In genomic region chr2:26347286-26347865, GRCh38 we compare ENCODE assay signal across 8 cellular contexts. TPM values are rescaled to one million over a fixed set of nuclear protein-coding genes. Genes with fewer than 3 reads are reported as not detected.
DNase-seq lines count a peak whose midpoint lies in the region; ATAC-seq and TF ChIP-seq lines count a peak whose summit lies in the region.

No MANE protein-coding gene starts in this region.

- peaks cover 4% of the 10 kb centered on the region for H3K36me3 Mint-ChIP-seq in progenitor cell of endocrine pancreas (ENCODE audit: insufficient read depth)

- no peak for DNase-seq in GM12864 (ENCODE audit: low read depth)
- no peak for DNase-seq in SJCRH30
- peak; percentile 50 to 71 for DNase-seq in erythroblast (lab: John Stamatoyannopoulos, UW)
- no peak for DNase-seq in progenitor cell of endocrine pancreas (ENCODE audit: low spot score, unreplicated experiment)
- no peak for DNase-seq in NCI-H187 (lab: John Stamatoyannopoulos, UW)
- no peak for DNase-seq in effector CD4-positive, alpha-beta T cell

- H3K9me3 Mint-ChIP-seq in progenitor cell of endocrine pancreas (ENCODE audit: low read depth): no peaks in the 10 kb centered on the region

- peak overlapping the region; percentile 82 for H3K4me3 ChIP-seq in GM12864 (ENCODE audit: low read depth, low read length)
- H3K4me3 ChIP-seq in SJCRH30: peak overlapping the region; percentile 80

- peaks cover 27% of the 10 kb centered on the region for H3K4me1 ChIP-seq in SJCRH30

- peak overlapping the region; percentile 96 for H3K4me3 Mint-ChIP-seq in progenitor cell of endocrine pancreas (ENCODE audit: low read depth)

- no peak for TF ChIP-seq POLR2A in erythroblast (IDR thresholded peaks at IDR 0.05; ENCODE audit: low read length)

- peaks cover 27% of the 10 kb centered on the region for H3K4me1 Mint-ChIP-seq in progenitor cell of endocrine pancreas (ENCODE audit: low read depth)

- TF ChIP-seq CTCF in GM12864 (IDR thresholded peaks at IDR 0.05; ENCODE audit: low read depth, low read length, missing control alignments) (no peak), progenitor cell of endocrine pancreas (IDR thresholded peaks at IDR 0.05; ENCODE audit: unreplicated experiment) (no peak)

- H3K27ac Mint-ChIP-seq in progenitor cell of endocrine pancreas: peak overlapping the region; percentile 98

- no peaks in the 10 kb centered on the region for H3K9me3 ChIP-seq in SJCRH30 (replicated peaks)

- H3K27me3 ChIP-seq in SJCRH30: no peaks in the 10 kb centered on the region

- peak overlapping the region; percentile 52; the same call in 1 of the 2 replicates for H3K27ac ChIP-seq in SJCRH30

- ATAC-seq in HG03135 (IDR thresholded peaks at IDR 0.05; ENCODE audit: unreplicated experiment): no peak
- no peak for ATAC-seq in HG03175 (IDR thresholded peaks at IDR 0.05; ENCODE audit: unreplicated experiment)

- no peaks in the 10 kb centered on the region for H3K27me3 Mint-ChIP-seq in progenitor cell of endocrine pancreas

- H3K36me3 ChIP-seq in SJCRH30: no peaks in the 10 kb centered on the region

RNA-seq across cellular contexts. Expression of gene ADGRF3, which starts 0.8 kb away (rescaled TPM):
- 0.14 and 0.71 TPM in 2 replicates for total RNA-seq in SJCRH30 (2014; rRNA removed; shearing (Covaris generic))
- 2.0 and 3.8 TPM in 2 replicates for total RNA-seq in progenitor cell of endocrine pancreas

RNA-seq across cellular contexts. Expression of gene SELENOI, which starts 1.4 kb away (rescaled TPM):
- 57.3 and 63.0 TPM in 2 replicates for total RNA-seq in SJCRH30 (2014; rRNA removed; shearing (Covaris generic))
- 43.8 and 46.2 TPM in 2 replicates for total RNA-seq in progenitor cell of endocrine pancreas

RNA-seq across cellular contexts. Expression of gene DRC1, which starts 54.3 kb away (rescaled TPM):
- total RNA-seq in SJCRH30 (2014; rRNA removed; shearing (Covaris generic)): 0.24 and 0.30 TPM in 2 replicates
- 0.49 and 0.57 TPM in 2 replicates for total RNA-seq in progenitor cell of endocrine pancreas

Comparison
In these comparisons a context has a peak if more than half of its experiments do, and no peak if none do; other contexts are left out.
1. DNase-seq: peak in erythroblast (2 of 2); none in GM12864 (single experiment), SJCRH30 (0 of 2), progenitor cell of endocrine pancreas (single experiment), NCI-H187 (0 of 2) and effector CD4-positive, alpha-beta T cell (single experiment).